ENCODE assay signal across 8 cellular contexts in genomic region chr10:86585037-86585725, GRCh38.
A peak's percentile ranks its signal among the peaks of the same experiment; 100 is the strongest.
DNase-seq lines count a peak whose midpoint lies in the region; ATAC-seq lines count a peak whose summit lies in the region.

No MANE protein-coding gene starts in this region.

- intact Hi-C loops in activated CD4-positive, alpha-beta memory T cell treated with anti-CD3 and anti-CD28 coated beads for 36 hours (cut with micrococcal nuclease): loop anchor here (1.0 to 5.0 kb wide), 3 partner anchors 62 to 588 kb away; no protein-coding TSS in a partner anchor

- H3K18ac ChIP-seq in mesenchymal stem cell (ENCODE audit: low read depth in 1 of 2, low read length in 2 of 2): peak overlapping the region in 1 of 2 experiments; percentile 28

- no peak overlapping the region for H3K9ac ChIP-seq in mesenchymal stem cell (ENCODE audit: low read length)

- H3K4me3 ChIP-seq in CD4-positive, CD25-positive, alpha-beta regulatory T cell (ENCODE audit: low read depth, low read length): no peak overlapping the region
- H3K4me3 ChIP-seq in mesenchymal stem cell (ENCODE audit: insufficient read depth in 1 of 2, low read depth in 1 of 2, low read length in 2 of 2): no peak overlapping the region

- no peaks in the 10 kb centered on the region for H3K9me3 ChIP-seq in CD4-positive, CD25-positive, alpha-beta regulatory T cell (ENCODE audit: control insufficient read depth in 2 of 2, low read length in 2 of 2)
- no peaks in the 10 kb centered on the region for H3K9me3 ChIP-seq in mesenchymal stem cell (ENCODE audit: control insufficient read depth, low read length)

- H3K9me3 Mint-ChIP-seq in CD4-positive, CD25-positive, alpha-beta regulatory T cell: no peaks in the 10 kb centered on the region
- no peaks in the 10 kb centered on the region for H3K9me3 Mint-ChIP-seq in activated CD4-positive, alpha-beta memory T cell treated with anti-CD3 and anti-CD28 coated beads for 36 hours

- 27% methylated on average over 7 of the region's 10 CpGs for WGBS in mesenchymal stem cell

- ATAC-seq in CD4-positive, CD25-positive, alpha-beta regulatory T cell (ENCODE audit: low read depth in 2 of 2): peak; percentile 83 to 91
- ATAC-seq in GM19324 (IDR thresholded peaks at IDR 0.05; ENCODE audit: low FRiP score, unreplicated experiment): peak; percentile 82
- ATAC-seq in HG03378 (IDR thresholded peaks at IDR 0.05; ENCODE audit: unreplicated experiment): peak; percentile 81

- H3K27ac ChIP-seq in CD4-positive, CD25-positive, alpha-beta regulatory T cell (ENCODE audit: insufficient read depth, low read length, poor library complexity, severe bottlenecking): no peak overlapping the region
- H3K27ac ChIP-seq in mesenchymal stem cell (ENCODE audit: low read length, poor library complexity, severe bottlenecking): no peak overlapping the region

- peak overlapping the region in 1 of 2 experiments; percentile 56 for H3K4ac ChIP-seq in mesenchymal stem cell (ENCODE audit: low read depth in 1 of 2, low read length in 2 of 2)

- CTCF ChIA-PET in activated CD4-positive, alpha-beta memory T cell treated with anti-CD3 and anti-CD28 coated beads for 36 hours (lab: Charles Lee): interaction anchor here (0.6 to 4.4 kb wide), 30 partner anchors 9 to 973 kb away, joined by 3 to 110 read pairs (median 4); no protein-coding TSS in a partner anchor

- no peak overlapping the region for H3K4me3 Mint-ChIP-seq in CD4-positive, CD25-positive, alpha-beta regulatory T cell
- no peak overlapping the region for H3K4me3 Mint-ChIP-seq in activated CD4-positive, alpha-beta memory T cell treated with anti-CD3 and anti-CD28 coated beads for 36 hours

- H3K27me3 ChIP-seq in CD4-positive, CD25-positive, alpha-beta regulatory T cell (ENCODE audit: control insufficient read depth, insufficient read depth, low read length): no peaks in the 10 kb centered on the region
- peaks cover 0 to 3% of the 10 kb centered on the region in 2 experiments for H3K27me3 ChIP-seq in mesenchymal stem cell (ENCODE audit: control insufficient read depth in 1 of 2, insufficient read depth in 1 of 2, low read length in 2 of 2)

- H3K27me3 Mint-ChIP-seq in CD4-positive, CD25-positive, alpha-beta regulatory T cell: peaks cover 25% of the 10 kb centered on the region
- H3K27me3 Mint-ChIP-seq in activated CD4-positive, alpha-beta memory T cell treated with anti-CD3 and anti-CD28 coated beads for 36 hours: no peaks in the 10 kb centered on the region

- no peaks in the 10 kb centered on the region for H3K36me3 Mint-ChIP-seq in CD4-positive, CD25-positive, alpha-beta regulatory T cell
- no peaks in the 10 kb centered on the region for H3K36me3 Mint-ChIP-seq in activated CD4-positive, alpha-beta memory T cell treated with anti-CD3 and anti-CD28 coated beads for 36 hours

- no peak overlapping the region for H2BK12ac ChIP-seq in mesenchymal stem cell (ENCODE audit: low read length in 2 of 2)

- no peak overlapping the region for H3K27ac Mint-ChIP-seq in CD4-positive, CD25-positive, alpha-beta regulatory T cell
- H3K27ac Mint-ChIP-seq in activated CD4-positive, alpha-beta memory T cell treated with anti-CD3 and anti-CD28 coated beads for 36 hours: no peak overlapping the region

- H2BK15ac ChIP-seq in mesenchymal stem cell (ENCODE audit: low read depth, poor library complexity, severe bottlenecking): peak overlapping the region; percentile 31

- peaks cover 0 to 4% (median 2%) of the 10 kb centered on the region in 4 donors for H3K4me1 Mint-ChIP-seq in CD4-positive, CD25-positive, alpha-beta regulatory T cell
- peaks cover 2% of the 10 kb centered on the region for H3K4me1 Mint-ChIP-seq in activated CD4-positive, alpha-beta memory T cell treated with anti-CD3 and anti-CD28 coated beads for 36 hours (ENCODE audit: low read depth)

- H4K91ac ChIP-seq in mesenchymal stem cell (ENCODE audit: low read length): no peak overlapping the region

- peak overlapping the region; percentile 36 for H2AFZ ChIP-seq in mesenchymal stem cell (ENCODE audit: low read depth, low read length)

- POLR2A ChIA-PET in activated CD4-positive, alpha-beta memory T cell treated with anti-CD3 and anti-CD28 coated beads for 36 hours (lab: Charles Lee): interaction anchor here (0.5 to 2.4 kb wide), 3 partner anchors 171 to 929 kb away, joined by 3 to 20 read pairs (median 3); no protein-coding TSS in a partner anchor

- H2BK5ac ChIP-seq in mesenchymal stem cell (ENCODE audit: low read depth, low read length, poor library complexity, severe bottlenecking): no peak overlapping the region

- H3K36me3 ChIP-seq in CD4-positive, CD25-positive, alpha-beta regulatory T cell (ENCODE audit: control insufficient read depth, insufficient read depth, low read length): no peaks in the 10 kb centered on the region
- no peaks in the 10 kb centered on the region for H3K36me3 ChIP-seq in mesenchymal stem cell (ENCODE audit: control insufficient read depth in 1 of 2, insufficient read depth in 2 of 2, low read depth in 1 of 2, low read length in 2 of 2)

- H4K8ac ChIP-seq in mesenchymal stem cell (ENCODE audit: low read length): no peak overlapping the region

- H3K23ac ChIP-seq in mesenchymal stem cell (ENCODE audit: low read length in 2 of 2): peak overlapping the region in 1 of 2 experiments; percentile 61

- DNase-seq in CD4-positive, CD25-positive, alpha-beta regulatory T cell: peak; percentile 60 to 75 (median 73)
- peak; percentile 11 to 65 for DNase-seq in NCI-H526 (lab: John Stamatoyannopoulos, UW)
- DNase-seq in activated CD4-positive, alpha-beta memory T cell treated with anti-CD3 and anti-CD28 coated beads for 36 hours: peak; percentile 82
- peak; percentile 83 for DNase-seq in ecto neural progenitor cell (ENCODE audit: low spot score)
- DNase-seq in mesenchymal stem cell: peak; percentile 72
- DNase-seq in stimulated activated CD8-positive, alpha-beta memory T cell treated with anti-CD3 and anti-CD28 coated beads, Interleukin-15, amount 100 ng/mL, for 4 hours (ENCODE audit: low read depth in 2 of 2): peak; percentile 30 to 31

- H3K79me1 ChIP-seq in mesenchymal stem cell (replicated peaks; ENCODE audit: low read length, poor library complexity, severe bottlenecking): no peaks in the 10 kb centered on the region

- no peak overlapping the region for H3K14ac ChIP-seq in mesenchymal stem cell (ENCODE audit: low read length in 2 of 2)

- H3K4me1 ChIP-seq in CD4-positive, CD25-positive, alpha-beta regulatory T cell (ENCODE audit: control insufficient read depth, insufficient read depth, low read length, poor library complexity, severe bottlenecking): no peaks in the 10 kb centered on the region
- H3K4me1 ChIP-seq in mesenchymal stem cell (ENCODE audit: control insufficient read depth, insufficient read depth, low read depth, low read length): peaks cover 2% of the 10 kb centered on the region

- H2AK5ac ChIP-seq in mesenchymal stem cell (ENCODE audit: low read length, severe bottlenecking): no peak overlapping the region

- H2BK120ac ChIP-seq in mesenchymal stem cell (ENCODE audit: low read depth, low read length): no peak overlapping the region

- H3K4me2 ChIP-seq in mesenchymal stem cell (ENCODE audit: low read length, poor library complexity, severe bottlenecking): no peak overlapping the region

Comparison
In these comparisons a context has a peak if more than half of its experiments do, and no peak if none do; other contexts are left out.
1. DNase-seq: peak in every context shown above with its lines; median percentile 83 in ecto neural progenitor cell; 82 in activated CD4-positive, alpha-beta memory T cell treated with anti-CD3 and anti-CD28 coated beads for 36 hours; 73 in CD4-positive, CD25-positive, alpha-beta regulatory T cell; 72 in mesenchymal stem cell; 38 in NCI-H526; 30 in stimulated activated CD8-positive, alpha-beta memory T cell treated with anti-CD3 and anti-CD28 coated beads, Interleukin-15, amount 100 ng/mL, for 4 hours.